12 cellular contexts compared by ENCODE assay signal in genomic region chr2:207772081-207772843, GRCh38. TPM values are rescaled to one million over a fixed set of nuclear protein-coding genes. Genes with fewer than 3 reads are reported as not detected.
DNase-seq lines count a peak whose midpoint lies in the region; ATAC-seq and TF ChIP-seq lines count a peak whose summit lies in the region.
"Had no signal": no experiment of that assay in that cellular context is flagged by ENCODE, and none has a peak within 500 bp of the region (broad histone marks: within the 10 kb centered on the region; RNA-seq: fewer than 3 reads in every experiment).

No MANE protein-coding gene starts in this region.

- ATAC-seq in stimulated activated naive CD8-positive, alpha-beta T cell treated with anti-CD3 and anti-CD28 coated beads, Interleukin-15, Interleukin-2, amounts not matched to agents 100 U/mL and 50 U/mL, for 24 hours = no peak
- ATAC-seq in GM21825 (IDR thresholded peaks at IDR 0.05; ENCODE audit: unreplicated experiment) (no peak), HG03175 (IDR thresholded peaks at IDR 0.05; ENCODE audit: unreplicated experiment) (no peak)
- ATAC-seq: gastrocnemius medialis had no signal

- H3K9me3 Mint-ChIP-seq in activated CD4-positive, alpha-beta T cell treated with anti-CD3 and anti-CD28 coated beads, Interleukin-2, amount 10 ng/mL, durations not matched to agents 7 days and 5 days = no peaks in the 10 kb centered on the region

- no peak overlapping the region for H3K27ac Mint-ChIP-seq in activated CD4-positive, alpha-beta T cell treated with anti-CD3 and anti-CD28 coated beads, Interleukin-2, amount 10 ng/mL, durations not matched to agents 7 days and 5 days

- peak overlapping the region in 1 of 4 donors; percentile 87 for H3K27ac ChIP-seq in tibial nerve
- H3K27ac ChIP-seq: cardiac muscle cell had no signal

- CTCF ChIA-PET in activated CD4-positive, alpha-beta T cell treated with anti-CD3 and anti-CD28 coated beads, Interleukin-2, amount 10 ng/mL, durations not matched to agents 7 days and 5 days (lab: Charles Lee) = no interaction called here

- peaks cover 0 to 41% (median 17%) of the 10 kb centered on the region in 4 donors for H3K4me1 ChIP-seq in tibial nerve

- TF ChIP-seq EP300 in tibial nerve (IDR thresholded peaks at IDR 0.05) = no peak

- H3K27me3 ChIP-seq in tibial nerve = no peaks in the 10 kb centered on the region
- H3K27me3 ChIP-seq: gastrocnemius medialis had no signal

- 53 to 65% methylated on average over 13 of the region's 13 CpGs for WGBS in tibial nerve, 2 donors

- H3K9me3 ChIP-seq in tibial nerve = no peaks in the 10 kb centered on the region
- H3K9me3 ChIP-seq: gastrocnemius medialis had no signal

- POLR2A ChIA-PET in activated CD4-positive, alpha-beta T cell treated with anti-CD3 and anti-CD28 coated beads, Interleukin-2, amount 10 ng/mL, durations not matched to agents 7 days and 5 days (lab: Charles Lee) = no interaction called here

- H3K4me3 Mint-ChIP-seq in activated CD4-positive, alpha-beta T cell treated with anti-CD3 and anti-CD28 coated beads, Interleukin-2, amount 10 ng/mL, durations not matched to agents 7 days and 5 days = no peak overlapping the region

- no peak overlapping the region for H3K4me3 ChIP-seq in fibroblast of the aortic adventitia (ENCODE audit: low read depth, low read length)
- no peak overlapping the region for H3K4me3 ChIP-seq in tibial nerve
- H3K4me3 ChIP-seq: cardiac muscle cell had no signal

- peaks cover 0 to 6% (median 0%) of the 10 kb centered on the region in 3 donors for H3K36me3 ChIP-seq in tibial nerve
- H3K36me3 ChIP-seq: cardiac muscle cell, gastrocnemius medialis had no signal

- TF ChIP-seq POLR2A in tibial nerve (IDR thresholded peaks at IDR 0.05) = no peak

- H3K4me1 Mint-ChIP-seq in activated CD4-positive, alpha-beta T cell treated with anti-CD3 and anti-CD28 coated beads, Interleukin-2, amount 10 ng/mL, durations not matched to agents 7 days and 5 days = peaks cover 32% of the 10 kb centered on the region

- peaks cover under 1% of the 10 kb centered on the region for H3K36me3 Mint-ChIP-seq in activated CD4-positive, alpha-beta T cell treated with anti-CD3 and anti-CD28 coated beads, Interleukin-2, amount 10 ng/mL, durations not matched to agents 7 days and 5 days (ENCODE audit: low read depth)

- H3K27me3 Mint-ChIP-seq in activated CD4-positive, alpha-beta T cell treated with anti-CD3 and anti-CD28 coated beads, Interleukin-2, amount 10 ng/mL, durations not matched to agents 7 days and 5 days = peaks cover 32% of the 10 kb centered on the region

- peak; percentile 22 to 23 for DNase-seq in activated CD4-positive, alpha-beta T cell treated with anti-CD3 and anti-CD28 coated beads for 4 hours
- DNase-seq in activated CD4-positive, alpha-beta T cell treated with anti-CD3 and anti-CD28 coated beads for 1 hour = no peak
- peak; percentile 20 for DNase-seq in activated CD4-positive, alpha-beta T cell treated with anti-CD3 and anti-CD28 coated beads, Interleukin-2, amount 10 ng/mL, durations not matched to agents 7 days and 5 days
- DNase-seq in fibroblast of the aortic adventitia (ENCODE audit: low read depth) (peak; percentile 43), tibial nerve (ENCODE audit: low spot score in 2 of 2) (no peak)
- DNase-seq in stimulated activated naive CD8-positive, alpha-beta T cell treated with anti-CD3 and anti-CD28 coated beads, Interleukin-15, Interleukin-2, amounts not matched to agents 100 U/mL and 50 U/mL, for 24 hours = peak; percentile 35
- DNase-seq: gastrocnemius medialis, NCI-H2081, SHP77 treated with DMSO at 0.1 percent for 48 hours had no signal

- no peak for TF ChIP-seq CTCF in fibroblast of the aortic adventitia (IDR thresholded peaks at IDR 0.05; ENCODE audit: insufficient read depth, low read length)
- TF ChIP-seq CTCF in tibial nerve (IDR thresholded peaks at IDR 0.05) = no peak

RNA-seq across cellular contexts. Expression of gene FZD5, which starts 2.6 kb away (rescaled TPM):
- total RNA-seq in activated CD4-positive, alpha-beta T cell treated with anti-CD3 and anti-CD28 coated beads, Interleukin-2, amount 10 ng/mL, durations not matched to agents 7 days and 5 days = under 1 TPM; 0.25 to 0.35 TPM
- total RNA-seq in fibroblast of the aortic adventitia (ENCODE audit: low replicate concordance) (1.4 and 2.4 TPM in 2 replicates), tibial nerve (1 to 10 TPM; 5.2 to 7.6 (median 6.7) TPM)

Comparison
In these comparisons a context has a peak if more than half of its experiments do, and no peak if none do; other contexts are left out.
1. DNase-seq: peak in activated CD4-positive, alpha-beta T cell treated with anti-CD3 and anti-CD28 coated beads for 4 hours (2 of 2), activated CD4-positive, alpha-beta T cell treated with anti-CD3 and anti-CD28 coated beads, Interleukin-2, amount 10 ng/mL, durations not matched to agents 7 days and 5 days (single experiment), fibroblast of the aortic adventitia (single experiment) and stimulated activated naive CD8-positive, alpha-beta T cell treated with anti-CD3 and anti-CD28 coated beads, Interleukin-15, Interleukin-2, amounts not matched to agents 100 U/mL and 50 U/mL, for 24 hours (single experiment); none in activated CD4-positive, alpha-beta T cell treated with anti-CD3 and anti-CD28 coated beads for 1 hour (single experiment) and tibial nerve (0 of 2).